27 cellular contexts compared by ENCODE assay signal in the genomic region with DNA sequence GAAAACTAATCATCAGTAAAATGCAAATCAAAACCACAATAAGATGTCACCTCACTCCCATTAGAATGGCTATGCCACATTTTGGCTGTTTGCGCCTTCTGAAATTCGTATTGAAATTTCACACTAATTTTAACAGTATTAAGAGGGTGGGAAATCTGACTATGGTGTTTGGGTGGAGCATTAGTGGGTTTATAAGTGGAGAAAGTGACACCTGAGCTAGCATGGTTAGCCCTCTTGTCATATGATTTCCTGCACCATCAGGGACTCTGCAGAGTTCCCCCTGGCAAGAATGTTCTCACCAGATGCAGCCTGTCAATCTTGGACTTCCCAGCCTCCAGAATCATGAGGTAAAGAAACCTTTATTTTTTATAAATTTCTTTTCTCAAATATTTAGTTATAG. TPM values are rescaled to one million over a fixed set of nuclear protein-coding genes. Genes with fewer than 3 reads are reported as not detected.
A peak's percentile ranks its signal among the peaks of the same experiment; 100 is the strongest.
DNase-seq lines count a peak whose midpoint lies in the region; ATAC-seq and TF ChIP-seq lines count a peak whose summit lies in the region.
"Had no signal": no experiment of that assay in that cellular context is flagged by ENCODE, and none has a peak within 500 bp of the region (broad histone marks: within the 10 kb centered on the region; RNA-seq: fewer than 3 reads in every experiment).

No MANE protein-coding gene starts in this region.

- DNase-seq in natural killer cell (no peak), immature natural killer cell (peak; percentile 1 to 27 (median 7)), NCI-H524 (lab: John Stamatoyannopoulos, UW) (no peak)
- no peak for DNase-seq in natural killer cell treated with Interleukin-12 subunit alpha and Interleukin-12 subunit beta and Interleukin-15 and Interleukin-18, amount 100 ng/mL, for 72 hours (ENCODE audit: low spot score)
- DNase-seq: 8988T; ACHN; AML-193; BE2C; C1 segment of cervical spinal cord; Caco-2; Calu3; CD4-positive, alpha-beta memory T cell; CD4-positive, alpha-beta T cell; CD4-positive, CD25-positive, alpha-beta regulatory T cell; CD8-positive, alpha-beta memory T cell; CD8-positive, alpha-beta T cell; COR-L47; DMS 273 treated with DMSO at 0.1 percent for 48 hours; DMS153; DMS53; DMS79; DMS79 treated with DMSO at 0.1 percent for 48 hours; DND-41; EL had no signal

- H3K9me3 Mint-ChIP-seq in natural killer cell (peaks cover 0 to 3% of the 10 kb centered on the region in 2 donors), immature natural killer cell (peaks cover 0 to 8% (median 1%) of the 10 kb centered on the region in 6 donors)
- peaks cover 4% of the 10 kb centered on the region for H3K9me3 Mint-ChIP-seq in natural killer cell treated with Interleukin-12 subunit alpha and Interleukin-12 subunit beta and Interleukin-15 and Interleukin-18, amount 100 ng/mL, for 72 hours

- H3K27ac Mint-ChIP-seq in natural killer cell (peak overlapping the region; percentile 10 to 14), immature natural killer cell (peak overlapping the region in 2 of 6 donors; percentile 32 to 49)
- no peak overlapping the region for H3K27ac Mint-ChIP-seq in natural killer cell treated with Interleukin-12 subunit alpha and Interleukin-12 subunit beta and Interleukin-15 and Interleukin-18, amount 100 ng/mL, for 72 hours
- H3K27ac Mint-ChIP-seq: B cell; CD14-positive monocyte; CD4-positive, alpha-beta memory T cell; CD4-positive, alpha-beta T cell; CD4-positive, CD25-positive, alpha-beta regulatory T cell; CD8-positive, alpha-beta memory T cell; CD8-positive, alpha-beta T cell had no signal

- H3K4me3 Mint-ChIP-seq in natural killer cell (peak overlapping the region; percentile 47), immature natural killer cell (peak overlapping the region in 1 of 5 donors; percentile 51)
- H3K4me3 Mint-ChIP-seq in natural killer cell treated with Interleukin-12 subunit alpha and Interleukin-12 subunit beta and Interleukin-15 and Interleukin-18, amount 100 ng/mL, for 72 hours, result no peak overlapping the region
- H3K4me3 Mint-ChIP-seq: B cell; CD14-positive monocyte; CD4-positive, alpha-beta memory T cell; CD4-positive, alpha-beta T cell; CD4-positive, CD25-positive, alpha-beta regulatory T cell; CD8-positive, alpha-beta memory T cell; CD8-positive, alpha-beta T cell had no signal

- peak; percentile 39 to 87 (median 71) for ATAC-seq in natural killer cell
- no peak for ATAC-seq in natural killer cell treated with Interleukin-12 subunit alpha and Interleukin-12 subunit beta and Interleukin-15 and Interleukin-18, amount 100 ng/mL, for 72 hours
- ATAC-seq: A549; CD8-positive, alpha-beta T cell had no signal

- intact Hi-C loops in natural killer cell (cut with micrococcal nuclease), result no loop called here

- H3K27me3 Mint-ChIP-seq in natural killer cell (ENCODE audit: low read depth in 2 of 2) (no peaks in the 10 kb centered on the region), immature natural killer cell (ENCODE audit: low read depth in 3 of 3) (peaks cover 0 to 4% (median 2%) of the 10 kb centered on the region in 3 donors)
- H3K27me3 Mint-ChIP-seq in natural killer cell treated with Interleukin-12 subunit alpha and Interleukin-12 subunit beta and Interleukin-15 and Interleukin-18, amount 100 ng/mL, for 72 hours, result peaks cover 0 to 2% of the 10 kb centered on the region in 2 donors
- H3K27me3 Mint-ChIP-seq: B cell; CD4-positive, alpha-beta memory T cell; CD4-positive, alpha-beta T cell; CD4-positive, CD25-positive, alpha-beta regulatory T cell had no signal

- H3K36me3 Mint-ChIP-seq in natural killer cell (no peaks in the 10 kb centered on the region), immature natural killer cell (peaks cover 0 to 4% (median 4%) of the 10 kb centered on the region in 3 donors)
- peaks cover 6% of the 10 kb centered on the region for H3K36me3 Mint-ChIP-seq in natural killer cell treated with Interleukin-12 subunit alpha and Interleukin-12 subunit beta and Interleukin-15 and Interleukin-18, amount 100 ng/mL, for 72 hours
- H3K36me3 Mint-ChIP-seq: CD14-positive monocyte; CD4-positive, alpha-beta memory T cell; CD4-positive, CD25-positive, alpha-beta regulatory T cell had no signal

- H3K4me1 Mint-ChIP-seq in natural killer cell (peaks cover 10 to 14% of the 10 kb centered on the region in 2 donors), immature natural killer cell (peaks cover 16 to 20% of the 10 kb centered on the region in 2 donors)
- H3K4me1 Mint-ChIP-seq in natural killer cell treated with Interleukin-12 subunit alpha and Interleukin-12 subunit beta and Interleukin-15 and Interleukin-18, amount 100 ng/mL, for 72 hours (ENCODE audit: low read depth in 2 of 2), result peaks cover 5 to 11% of the 10 kb centered on the region in 2 donors
- H3K4me1 Mint-ChIP-seq: B cell; CD14-positive monocyte; CD4-positive, alpha-beta memory T cell; CD4-positive, CD25-positive, alpha-beta regulatory T cell; CD8-positive, alpha-beta memory T cell had no signal

- no peak for TF ChIP-seq CTCF in natural killer cell (IDR thresholded peaks at IDR 0.05)

RNA-seq across cellular contexts. Expression of gene BRWD3, which starts 31.6 kb away (rescaled TPM):
- total RNA-seq in natural killer cell, result 10 to 100 TPM; 55.7 to 66.1 (median 60.4) TPM
- total RNA-seq in natural killer cell treated with Interleukin-12 subunit alpha and Interleukin-12 subunit beta and Interleukin-15 and Interleukin-18, amount 100 ng/mL, for 72 hours, result 10 to 100 TPM; 32.3 to 32.8 TPM
- 1 to 10 TPM; 3.1 to 6.7 (median 5.5) TPM for polyA plus RNA-seq in immature natural killer cell

Comparison
In these comparisons a context has a peak if more than half of its experiments do, and no peak if none do; other contexts are left out.
1. ATAC-seq: peak in natural killer cell (3 of 3); none in natural killer cell treated with Interleukin-12 subunit alpha and Interleukin-12 subunit beta and Interleukin-15 and Interleukin-18, amount 100 ng/mL, for 72 hours (0 of 2).
2. H3K27ac Mint-ChIP-seq: peak in natural killer cell (2 of 2); none in natural killer cell treated with Interleukin-12 subunit alpha and Interleukin-12 subunit beta and Interleukin-15 and Interleukin-18, amount 100 ng/mL, for 72 hours (0 of 2).
3. DNase-seq: peak in immature natural killer cell (3 of 3); none in natural killer cell (single experiment), natural killer cell treated with Interleukin-12 subunit alpha and Interleukin-12 subunit beta and Interleukin-15 and Interleukin-18, amount 100 ng/mL, for 72 hours (single experiment) and NCI-H524 (0 of 2).